7 cellular contexts compared by ENCODE assay signal in the genomic region with DNA sequence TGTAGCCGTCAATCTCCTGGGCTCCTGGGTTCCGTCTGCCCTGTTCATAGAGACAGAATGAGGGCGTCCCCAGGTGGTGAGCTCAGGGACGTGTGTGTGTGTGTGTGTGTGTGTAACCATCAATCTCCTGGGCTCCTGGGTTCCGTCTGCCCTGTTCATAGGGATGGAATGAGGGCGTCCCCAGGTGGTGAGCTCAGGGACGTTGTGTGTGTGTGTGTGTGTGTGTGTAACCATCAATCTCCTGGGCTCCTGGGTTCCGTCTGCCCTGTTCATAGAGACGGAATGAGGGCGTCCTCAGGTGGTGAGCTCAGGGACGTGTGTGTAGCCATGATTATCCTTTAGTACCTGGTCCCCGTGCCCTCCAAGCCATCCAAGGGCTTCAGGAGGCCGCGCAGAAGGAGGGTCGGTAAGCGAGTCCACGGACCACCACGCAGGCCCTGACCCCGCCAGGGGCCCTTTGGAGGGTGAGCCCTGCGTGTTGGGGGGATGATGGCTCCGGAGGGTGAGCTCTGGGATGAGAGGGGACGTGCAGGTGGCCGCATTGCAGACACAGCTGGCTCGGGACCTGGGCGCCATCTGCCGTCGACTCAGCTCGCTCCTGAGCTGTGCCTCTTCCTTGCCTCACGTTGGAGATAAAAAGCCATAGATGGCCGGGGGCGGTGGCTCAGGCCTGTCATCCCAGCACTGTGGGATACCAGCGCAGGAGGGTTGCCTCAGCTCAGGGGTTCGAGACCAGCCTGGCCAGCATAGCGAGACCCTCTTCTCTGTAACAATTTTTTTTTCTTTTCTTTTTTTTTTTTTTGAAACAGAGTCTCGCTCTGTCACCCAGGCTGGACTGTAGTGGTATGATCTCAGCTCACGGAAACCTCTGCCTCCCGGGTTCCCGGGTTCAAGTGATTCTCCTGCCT. TPM values are rescaled to one million over a fixed set of nuclear protein-coding genes. Genes with fewer than 3 reads are reported as not detected.
A peak's percentile ranks its signal among the peaks of the same experiment; 100 is the strongest.
DNase-seq lines count a peak whose midpoint lies in the region; ATAC-seq, FAIRE-seq and TF ChIP-seq lines count a peak whose summit lies in the region.

No MANE protein-coding gene starts in this region.

- H3K9me3 ChIP-seq in smooth muscle cell (replicated peaks; ENCODE audit: low read depth): no peaks in the 10 kb centered on the region

- peaks cover 13% of the 10 kb centered on the region for H4K20me1 ChIP-seq in smooth muscle cell (ENCODE audit: low read depth)

- no peak for TF ChIP-seq POLR2A in H54 (IDR thresholded peaks at IDR 0.05; ENCODE audit: low read depth, low read length)

- H3K4me1 Mint-ChIP-seq in T-cell: peaks cover 21 to 35% (median 23%) of the 10 kb centered on the region in 3 donors

- H3K36me3 Mint-ChIP-seq in T-cell: no peaks in the 10 kb centered on the region

- FAIRE-seq in H54 (lab: Jason Lieb, UNC): peak; percentile 61

- H3K4me2 ChIP-seq in smooth muscle cell: no peak overlapping the region

- TF ChIP-seq CTCF in fibroblast of mammary gland (conservative IDR thresholded peaks at IDR 0.05; ENCODE audit: control insufficient read depth, insufficient read depth, low read depth, low read length) (peak; percentile 33), smooth muscle cell (IDR thresholded peaks at IDR 0.05; ENCODE audit: borderline replicate concordance, insufficient read depth, poor library complexity, severe bottlenecking) (no peak)

- H3K4me1 ChIP-seq in smooth muscle cell (ENCODE audit: low read depth): peaks cover 5% of the 10 kb centered on the region

- H3K27me3 ChIP-seq in smooth muscle cell (ENCODE audit: low read depth): no peaks in the 10 kb centered on the region

- H3K36me3 ChIP-seq in smooth muscle cell (ENCODE audit: low read depth): no peaks in the 10 kb centered on the region

- peaks cover 3% of the 10 kb centered on the region for H3F3A ChIP-seq in smooth muscle cell (ENCODE audit: low read depth)

- 55% methylated on average over 38 of the region's 38 CpGs for WGBS in smooth muscle cell (ENCODE audit: low lambda C conversion rate)

- POLR2A ChIA-PET in T-cell (lab: Charles Lee): no interaction called here

- H3K79me2 ChIP-seq in smooth muscle cell (ENCODE audit: low read depth): peaks cover 11% of the 10 kb centered on the region

- H3K27me3 Mint-ChIP-seq in T-cell: no peaks in the 10 kb centered on the region

- H3K9me3 Mint-ChIP-seq in T-cell: no peaks in the 10 kb centered on the region

- no peak overlapping the region for H3K9ac ChIP-seq in smooth muscle cell (ENCODE audit: low read depth)

- H3K4me3 ChIP-seq in fibroblast of mammary gland (ENCODE audit: control insufficient read depth, low read depth, low read length) (no peak overlapping the region), smooth muscle cell (no peak overlapping the region)

- H3K4me3 Mint-ChIP-seq in T-cell: peak overlapping the region in 2 of 3 donors; percentile 37 to 76

- CTCF ChIA-PET in T-cell (lab: Charles Lee): no interaction called here

- peak overlapping the region in 1 of 2 donors; percentile 32 for H3K27ac Mint-ChIP-seq in T-cell

- ATAC-seq in T-cell (replicated peaks in 1 of 4): peak in 3 of 4 experiments; percentile 2 to 9 (median 5)

- H2AFZ ChIP-seq in smooth muscle cell (ENCODE audit: low read depth): no peak overlapping the region

- H3K27ac ChIP-seq in caudate nucleus (ENCODE audit: low read depth, low read length) (no peak overlapping the region), smooth muscle cell (ENCODE audit: low read depth) (no peak overlapping the region)

- DNase-seq in H54 (ENCODE audit: insufficient read length, low spot score): no peak
- DNase-seq in T-cell: peak in 15 of 34 experiments; percentile 24 to 60 (median 45)
- DNase-seq in fibroblast of mammary gland (ENCODE audit: low read depth): peak; percentile 52
- peak; percentile 35 for DNase-seq in renal cortical epithelial cell (ENCODE audit: low read depth)
- DNase-seq in caudate nucleus (lab: John Stamatoyannopoulos, UW): no peak
- DNase-seq in smooth muscle cell (lab: John Stamatoyannopoulos, UW; ENCODE audit: unreplicated experiment): no peak
- no peak for DNase-seq in NOMO-1 treated with dmso at 0.1 percent for 144 hours (lab: John Stamatoyannopoulos, UW; ENCODE audit: unreplicated experiment)

RNA-seq across cellular contexts. Expression of gene GTPBP6, which starts 5.4 kb away (rescaled TPM):
- total RNA-seq in T-cell: 100 to 1,000 TPM in 3 of 5 donors, 10 to 100 TPM in 2; 58.8 to 112 (median 111) TPM
- 19.6 and 24.9 TPM in 2 replicates for total RNA-seq in renal cortical epithelial cell
- total RNA-seq in smooth muscle cell: 25.3 TPM in 2 replicates
- polyA plus RNA-seq in smooth muscle cell: 45.7 and 59.5 TPM in 2 replicates

RNA-seq across cellular contexts. Expression of gene PLCXD1, which starts 42.8 kb away (rescaled TPM):
- total RNA-seq in T-cell (10 to 100 TPM; 18.6 to 27.4 (median 22.4) TPM), renal cortical epithelial cell (10.4 and 20.8 TPM in 2 replicates), smooth muscle cell (6.2 and 7.0 TPM in 2 replicates)
- 13.2 and 14.0 TPM in 2 replicates for polyA plus RNA-seq in smooth muscle cell

Comparison
In these comparisons a context has a peak if more than half of its experiments do, and no peak if none do; other contexts are left out.
1. DNase-seq: peak in fibroblast of mammary gland (single experiment) and renal cortical epithelial cell (single experiment); none in H54 (single experiment), caudate nucleus (0 of 61), smooth muscle cell (single experiment) and NOMO-1 treated with dmso at 0.1 percent for 144 hours (single experiment).